In the genomic region with DNA sequence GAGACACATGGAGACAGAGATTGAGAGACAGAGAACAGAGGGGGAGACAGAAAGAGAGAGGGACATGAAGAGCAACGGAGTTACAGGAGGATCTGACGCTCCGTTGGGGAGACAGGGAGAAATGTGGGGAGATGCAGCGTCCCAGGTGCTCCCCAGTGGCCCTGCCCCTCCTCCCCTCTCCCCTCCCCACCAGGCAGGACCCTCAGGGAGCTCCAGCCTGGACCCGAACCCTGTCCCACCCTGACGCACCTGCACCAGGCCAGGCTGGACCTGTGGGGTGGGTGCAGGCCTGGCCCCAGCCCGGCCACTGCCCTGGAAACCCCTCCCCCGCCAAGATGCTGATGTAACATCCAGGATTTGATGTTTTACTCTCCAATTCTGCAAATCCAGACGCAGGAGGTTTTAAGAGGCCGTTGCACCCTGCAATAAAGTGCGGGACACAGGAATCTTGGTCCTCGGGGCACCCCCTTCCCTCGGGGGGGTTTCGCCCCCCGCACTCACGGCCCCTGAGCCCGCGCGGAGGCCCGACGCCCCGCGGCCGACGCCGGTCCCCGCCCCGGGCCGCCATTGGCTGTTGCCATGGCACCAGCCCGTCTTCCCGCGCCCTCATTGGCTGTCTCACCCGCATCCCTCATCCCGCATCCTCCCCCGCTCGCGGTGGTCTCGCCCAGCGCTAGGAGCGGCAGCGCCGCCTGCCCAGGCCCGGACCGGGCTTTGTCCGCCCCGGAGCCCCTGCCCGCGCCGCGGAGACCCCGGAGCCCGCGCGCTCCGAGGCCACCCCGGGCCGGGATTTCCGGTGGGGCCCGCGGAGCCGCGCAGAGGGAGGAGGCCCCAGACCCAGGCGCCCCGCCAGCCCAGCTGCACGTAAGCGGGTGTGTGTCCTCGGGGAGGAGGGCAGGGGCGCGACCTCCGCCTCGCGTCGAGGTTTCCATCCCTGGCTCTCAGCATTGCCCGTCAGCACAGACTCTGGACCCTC, we compare ENCODE assay signal across 8 cellular contexts. TPM values are rescaled to one million over a fixed set of nuclear protein-coding genes. Genes with fewer than 3 reads are reported as not detected.
A peak's percentile ranks its signal among the peaks of the same experiment; 100 is the strongest.
DNase-seq lines count a peak whose midpoint lies in the region; ATAC-seq and TF ChIP-seq lines count a peak whose summit lies in the region.

A gene with protein sequence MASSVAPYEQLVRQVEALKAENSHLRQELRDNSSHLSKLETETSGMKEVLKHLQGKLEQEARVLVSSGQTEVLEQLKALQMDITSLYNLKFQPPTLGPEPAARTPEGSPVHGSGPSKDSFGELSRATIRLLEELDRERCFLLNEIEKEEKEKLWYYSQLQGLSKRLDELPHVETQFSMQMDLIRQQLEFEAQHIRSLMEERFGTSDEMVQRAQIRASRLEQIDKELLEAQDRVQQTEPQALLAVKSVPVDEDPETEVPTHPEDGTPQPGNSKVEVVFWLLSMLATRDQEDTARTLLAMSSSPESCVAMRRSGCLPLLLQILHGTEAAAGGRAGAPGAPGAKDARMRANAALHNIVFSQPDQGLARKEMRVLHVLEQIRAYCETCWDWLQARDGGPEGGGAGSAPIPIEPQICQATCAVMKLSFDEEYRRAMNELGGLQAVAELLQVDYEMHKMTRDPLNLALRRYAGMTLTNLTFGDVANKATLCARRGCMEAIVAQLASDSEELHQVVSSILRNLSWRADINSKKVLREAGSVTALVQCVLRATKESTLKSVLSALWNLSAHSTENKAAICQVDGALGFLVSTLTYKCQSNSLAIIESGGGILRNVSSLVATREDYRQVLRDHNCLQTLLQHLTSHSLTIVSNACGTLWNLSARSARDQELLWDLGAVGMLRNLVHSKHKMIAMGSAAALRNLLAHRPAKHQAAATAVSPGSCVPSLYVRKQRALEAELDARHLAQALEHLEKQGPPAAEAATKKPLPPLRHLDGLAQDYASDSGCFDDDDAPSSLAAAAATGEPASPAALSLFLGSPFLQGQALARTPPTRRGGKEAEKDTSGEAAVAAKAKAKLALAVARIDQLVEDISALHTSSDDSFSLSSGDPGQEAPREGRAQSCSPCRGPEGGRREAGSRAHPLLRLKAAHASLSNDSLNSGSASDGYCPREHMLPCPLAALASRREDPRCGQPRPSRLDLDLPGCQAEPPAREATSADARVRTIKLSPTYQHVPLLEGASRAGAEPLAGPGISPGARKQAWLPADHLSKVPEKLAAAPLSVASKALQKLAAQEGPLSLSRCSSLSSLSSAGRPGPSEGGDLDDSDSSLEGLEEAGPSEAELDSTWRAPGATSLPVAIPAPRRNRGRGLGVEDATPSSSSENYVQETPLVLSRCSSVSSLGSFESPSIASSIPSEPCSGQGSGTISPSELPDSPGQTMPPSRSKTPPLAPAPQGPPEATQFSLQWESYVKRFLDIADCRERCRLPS (N-terminal part only) (plus strand): TSS at position 655 of the 976 bp plus-strand sequence. CDS start 2,881 bp downstream, outside the sequence.

- peaks cover 30 to 33% of the 10 kb centered on the region in 2 donors for H3K27me3 Mint-ChIP-seq in natural killer cell (ENCODE audit: low read depth in 2 of 2)

- H3K4me3 ChIP-seq in adipocyte (ENCODE audit: low read length), result no peak within 1 kb of the TSS

- DNase-seq in COLO829 (ENCODE audit: low spot score) (peak; percentile 48), NCI-H1092 (lab: John Stamatoyannopoulos, UW) (peak; percentile 86), adipocyte (ENCODE audit: low read depth) (peak; percentile 81), natural killer cell (no peak), left lobe of liver (ENCODE audit: low spot score) (no peak), NCI-H2029 treated with DMSO at 0.1 percent for 48 hours (lab: John Stamatoyannopoulos, UW) (no peak)

- H3K36me3 ChIP-seq in adipocyte (ENCODE audit: control insufficient read depth, insufficient read depth, low read length, severe bottlenecking), result no peaks in the 10 kb centered on the region

- H3K9ac ChIP-seq in adipocyte (ENCODE audit: low read length), result no peak within 1 kb of the TSS

- peaks cover 9% of the 10 kb centered on the region for H3K4me1 ChIP-seq in adipocyte (ENCODE audit: control insufficient read depth, insufficient read depth, low read length)

- H3K36me3 Mint-ChIP-seq in natural killer cell, result no peaks in the 10 kb centered on the region

- no peaks in the 10 kb centered on the region for H3K9me3 Mint-ChIP-seq in natural killer cell

- H3K9me3 ChIP-seq in adipocyte (ENCODE audit: control insufficient read depth, low read length), result no peaks in the 10 kb centered on the region

- peak within 1 kb of the TSS; percentile 65 for H3K4me3 Mint-ChIP-seq in natural killer cell

- intact Hi-C loops in natural killer cell (cut with micrococcal nuclease), result no loop called here

- H3K27ac Mint-ChIP-seq in natural killer cell, result no peak within 1 kb of the TSS

- peaks cover 6 to 32% of the 10 kb centered on the region in 2 donors for H3K4me1 Mint-ChIP-seq in natural killer cell

- TF ChIP-seq CTCF in natural killer cell (IDR thresholded peaks at IDR 0.05), result no peak

- H3K27me3 ChIP-seq in adipocyte (replicated peaks; ENCODE audit: control insufficient read depth, insufficient read depth, low read length), result peaks cover 46% of the 10 kb centered on the region

- peak in 1 of 3 donors; percentile 39 for ATAC-seq in natural killer cell
- ATAC-seq in HG03378 (IDR thresholded peaks at IDR 0.05; ENCODE audit: unreplicated experiment), result no peak
- no peak for ATAC-seq in left lobe of liver
- no peak for ATAC-seq in GM21447 (IDR thresholded peaks at IDR 0.05; ENCODE audit: unreplicated experiment)

RNA-seq across cellular contexts. Expression of the gene that starts here (rescaled TPM):
- total RNA-seq in natural killer cell (under 1 TPM; 0.14 to 0.58 (median 0.27) TPM), left lobe of liver (0.13 TPM)

Comparison
In these comparisons a context has a peak if more than half of its experiments do, and no peak if none do; other contexts are left out.
1. DNase-seq: peak in COLO829 (single experiment), NCI-H1092 (single experiment) and adipocyte (single experiment); none in natural killer cell (single experiment), left lobe of liver (single experiment) and NCI-H2029 treated with DMSO at 0.1 percent for 48 hours (single experiment).